ENCODE assay signal across 19 cellular contexts in the genomic region with DNA sequence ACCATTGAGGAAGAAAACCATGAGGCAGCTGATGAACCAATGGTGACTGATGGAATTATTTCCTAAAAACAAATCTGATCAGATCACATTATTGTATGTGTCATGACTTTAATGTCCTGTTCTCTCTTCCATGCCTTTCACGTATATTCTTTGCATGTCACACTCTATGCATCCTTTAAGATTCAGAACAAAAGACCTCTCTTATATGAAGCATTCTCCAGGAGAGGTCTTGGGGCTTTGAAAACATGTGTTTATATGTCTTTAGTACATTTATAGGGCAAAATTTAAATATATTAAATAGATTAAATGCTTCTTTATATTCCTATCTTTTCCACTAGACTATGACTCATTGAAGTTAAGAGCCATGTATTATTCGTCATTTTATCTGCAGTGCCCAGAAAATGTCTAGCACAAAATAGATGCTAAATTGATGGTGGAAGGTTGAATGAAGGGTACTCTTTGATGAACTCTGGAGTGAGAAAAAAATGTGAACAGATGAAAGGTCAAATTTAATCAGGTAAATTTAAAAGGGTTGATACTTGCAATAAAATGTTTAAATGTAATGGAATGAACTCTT.
DNase-seq lines count a peak whose midpoint lies in the region; ATAC-seq and TF ChIP-seq lines count a peak whose summit lies in the region.
"Had no signal": no experiment of that assay in that cellular context is flagged by ENCODE, and none has a peak within 500 bp of the region (broad histone marks: within the 10 kb centered on the region; RNA-seq: fewer than 3 reads in every experiment).

No MANE protein-coding gene starts in this region.

- H3K4me3 Mint-ChIP-seq in activated naive CD4-positive, alpha-beta T cell treated with anti-CD3 and anti-CD28 coated beads, Interleukin-2, amount 10 ng/mL, durations not matched to agents 7 days and 5 days = no peak overlapping the region
- no peak overlapping the region for H3K4me3 Mint-ChIP-seq in activated CD8-positive, alpha-beta memory T cell treated with anti-CD3 and anti-CD28 coated beads, Interleukin-2, amount 10 ng/mL, durations not matched to agents 7 days and 5 days
- H3K4me3 Mint-ChIP-seq: CD14-positive monocyte; CD4-positive, alpha-beta memory T cell; CD4-positive, CD25-positive, alpha-beta regulatory T cell; CD8-positive, alpha-beta memory T cell had no signal

- H3K27me3 Mint-ChIP-seq in activated naive CD4-positive, alpha-beta T cell treated with anti-CD3 and anti-CD28 coated beads, Interleukin-2, amount 10 ng/mL, durations not matched to agents 7 days and 5 days = no peaks in the 10 kb centered on the region
- H3K27me3 Mint-ChIP-seq in activated CD8-positive, alpha-beta memory T cell treated with anti-CD3 and anti-CD28 coated beads, Interleukin-2, amount 10 ng/mL, durations not matched to agents 7 days and 5 days = no peaks in the 10 kb centered on the region

- peak; percentile 59 for DNase-seq in COLO829 (ENCODE audit: low spot score)
- peak; percentile 3 for DNase-seq in SK-MEL-5 (ENCODE audit: low read depth, low spot score)
- DNase-seq in foreskin melanocyte = peak; percentile 76
- no peak for DNase-seq in activated naive CD4-positive, alpha-beta T cell treated with anti-CD3 and anti-CD28 coated beads, Interleukin-2, amount 10 ng/mL, durations not matched to agents 7 days and 5 days
- no peak for DNase-seq in H4 (ENCODE audit: low spot score)
- no peak for DNase-seq in activated CD8-positive, alpha-beta memory T cell treated with anti-CD3 and anti-CD28 coated beads, Interleukin-2, amount 10 ng/mL, durations not matched to agents 7 days and 5 days
- no peak for DNase-seq in AG08395 (ENCODE audit: low spot score)
- DNase-seq: BE2C; C1 segment of cervical spinal cord; Caco-2; Calu3; CD4-positive, alpha-beta memory T cell; CD4-positive, CD25-positive, alpha-beta regulatory T cell; CD8-positive, alpha-beta memory T cell; DMS79 treated with DMSO at 0.1 percent for 48 hours; GF-D8 had no signal

- no peak overlapping the region for H3K27ac Mint-ChIP-seq in activated naive CD4-positive, alpha-beta T cell treated with anti-CD3 and anti-CD28 coated beads, Interleukin-2, amount 10 ng/mL, durations not matched to agents 7 days and 5 days
- H3K27ac Mint-ChIP-seq in activated CD8-positive, alpha-beta memory T cell treated with anti-CD3 and anti-CD28 coated beads, Interleukin-2, amount 10 ng/mL, durations not matched to agents 7 days and 5 days = no peak overlapping the region
- H3K27ac Mint-ChIP-seq: CD14-positive monocyte; CD4-positive, alpha-beta memory T cell; CD4-positive, CD25-positive, alpha-beta regulatory T cell; CD8-positive, alpha-beta memory T cell had no signal

- peak; percentile 66 for ATAC-seq in SK-N-SH treated with all-trans-retinoic acid at 6 μM for 48 hours
- ATAC-seq in activated CD8-positive, alpha-beta memory T cell treated with anti-CD3 and anti-CD28 coated beads, Interleukin-2, amount 10 ng/mL, durations not matched to agents 7 days and 5 days = no peak
- ATAC-seq: A549 had no signal

- CTCF ChIA-PET in activated naive CD4-positive, alpha-beta T cell treated with anti-CD3 and anti-CD28 coated beads, Interleukin-2, amount 10 ng/mL, durations not matched to agents 7 days and 5 days (lab: Charles Lee) = no interaction called here
- CTCF ChIA-PET in activated CD8-positive, alpha-beta memory T cell treated with anti-CD3 and anti-CD28 coated beads, Interleukin-2, amount 10 ng/mL, durations not matched to agents 7 days and 5 days (lab: Charles Lee) = interaction anchor here (1.1 kb wide), 1 partner anchor 54 kb away, joined by 3 read pairs; no protein-coding TSS in a partner anchor

- in situ Hi-C loops in SK-MEL-5 (cut with HindIII; ENCODE audit: low pct_unique_long_range_greater_than_20kb, low sequenced_read_pairs) = no loop called here

- H3K9me3 Mint-ChIP-seq in activated naive CD4-positive, alpha-beta T cell treated with anti-CD3 and anti-CD28 coated beads, Interleukin-2, amount 10 ng/mL, durations not matched to agents 7 days and 5 days = no peaks in the 10 kb centered on the region
- no peaks in the 10 kb centered on the region for H3K9me3 Mint-ChIP-seq in activated CD8-positive, alpha-beta memory T cell treated with anti-CD3 and anti-CD28 coated beads, Interleukin-2, amount 10 ng/mL, durations not matched to agents 7 days and 5 days (ENCODE audit: low read depth)

- no peaks in the 10 kb centered on the region for H3K4me1 Mint-ChIP-seq in activated naive CD4-positive, alpha-beta T cell treated with anti-CD3 and anti-CD28 coated beads, Interleukin-2, amount 10 ng/mL, durations not matched to agents 7 days and 5 days
- no peaks in the 10 kb centered on the region for H3K4me1 Mint-ChIP-seq in activated CD8-positive, alpha-beta memory T cell treated with anti-CD3 and anti-CD28 coated beads, Interleukin-2, amount 10 ng/mL, durations not matched to agents 7 days and 5 days
- H3K4me1 Mint-ChIP-seq: CD14-positive monocyte; CD4-positive, alpha-beta memory T cell; CD4-positive, CD25-positive, alpha-beta regulatory T cell; CD8-positive, alpha-beta memory T cell had no signal

- no peaks in the 10 kb centered on the region for H3K36me3 Mint-ChIP-seq in activated naive CD4-positive, alpha-beta T cell treated with anti-CD3 and anti-CD28 coated beads, Interleukin-2, amount 10 ng/mL, durations not matched to agents 7 days and 5 days
- no peaks in the 10 kb centered on the region for H3K36me3 Mint-ChIP-seq in activated CD8-positive, alpha-beta memory T cell treated with anti-CD3 and anti-CD28 coated beads, Interleukin-2, amount 10 ng/mL, durations not matched to agents 7 days and 5 days
- H3K36me3 Mint-ChIP-seq: CD14-positive monocyte; CD4-positive, alpha-beta memory T cell; CD4-positive, CD25-positive, alpha-beta regulatory T cell; CD8-positive, alpha-beta memory T cell had no signal

TF ChIP-seq in SK-N-SH treated with all-trans-retinoic acid at 6 μM for 48 hours, 23 proteins besides CTCF, POLR2A, EP300 and RAD21:
- TF ChIP-seq GLIS3 (CRISPR knock-in tag; IDR thresholded peaks at IDR 0.05) = no peak
- peak; percentile 75 for TF ChIP-seq ISL1 (CRISPR knock-in tag; IDR thresholded peaks at IDR 0.05)
- TF ChIP-seq ARNTL (CRISPR knock-in tag; IDR thresholded peaks at IDR 0.05; ENCODE audit: borderline replicate concordance, low read depth) = no peak
- no peak for TF ChIP-seq BACH2 (CRISPR knock-in tag; IDR thresholded peaks at IDR 0.05; ENCODE audit: borderline replicate concordance)
- TF ChIP-seq, protein P1, sequence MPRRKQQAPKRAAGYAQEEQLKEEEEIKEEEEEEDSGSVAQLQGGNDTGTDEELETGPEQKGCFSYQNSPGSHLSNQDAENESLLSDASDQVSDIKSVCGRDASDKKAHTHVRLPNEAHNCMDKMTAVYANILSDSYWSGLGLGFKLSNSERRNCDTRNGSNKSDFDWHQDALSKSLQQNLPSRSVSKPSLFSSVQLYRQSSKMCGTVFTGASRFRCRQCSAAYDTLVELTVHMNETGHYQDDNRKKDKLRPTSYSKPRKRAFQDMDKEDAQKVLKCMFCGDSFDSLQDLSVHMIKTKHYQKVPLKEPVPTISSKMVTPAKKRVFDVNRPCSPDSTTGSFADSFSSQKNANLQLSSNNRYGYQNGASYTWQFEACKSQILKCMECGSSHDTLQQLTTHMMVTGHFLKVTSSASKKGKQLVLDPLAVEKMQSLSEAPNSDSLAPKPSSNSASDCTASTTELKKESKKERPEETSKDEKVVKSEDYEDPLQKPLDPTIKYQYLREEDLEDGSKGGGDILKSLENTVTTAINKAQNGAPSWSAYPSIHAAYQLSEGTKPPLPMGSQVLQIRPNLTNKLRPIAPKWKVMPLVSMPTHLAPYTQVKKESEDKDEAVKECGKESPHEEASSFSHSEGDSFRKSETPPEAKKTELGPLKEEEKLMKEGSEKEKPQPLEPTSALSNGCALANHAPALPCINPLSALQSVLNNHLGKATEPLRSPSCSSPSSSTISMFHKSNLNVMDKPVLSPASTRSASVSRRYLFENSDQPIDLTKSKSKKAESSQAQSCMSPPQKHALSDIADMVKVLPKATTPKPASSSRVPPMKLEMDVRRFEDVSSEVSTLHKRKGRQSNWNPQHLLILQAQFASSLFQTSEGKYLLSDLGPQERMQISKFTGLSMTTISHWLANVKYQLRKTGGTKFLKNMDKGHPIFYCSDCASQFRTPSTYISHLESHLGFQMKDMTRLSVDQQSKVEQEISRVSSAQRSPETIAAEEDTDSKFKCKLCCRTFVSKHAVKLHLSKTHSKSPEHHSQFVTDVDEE (CRISPR knock-in tag; IDR thresholded peaks at IDR 0.05) = no peak

Comparison
In these comparisons a context has a peak if more than half of its experiments do, and no peak if none do; other contexts are left out.
1. DNase-seq: peak in COLO829 (single experiment), SK-MEL-5 (single experiment) and foreskin melanocyte (single experiment); none in activated naive CD4-positive, alpha-beta T cell treated with anti-CD3 and anti-CD28 coated beads, Interleukin-2, amount 10 ng/mL, durations not matched to agents 7 days and 5 days (single experiment), H4 (single experiment), activated CD8-positive, alpha-beta memory T cell treated with anti-CD3 and anti-CD28 coated beads, Interleukin-2, amount 10 ng/mL, durations not matched to agents 7 days and 5 days (single experiment) and AG08395 (single experiment).